In genomic region chr2:18380316-18380715, GRCh38 we compare ENCODE assay signal across 22 cellular contexts.
DNase-seq lines count a peak whose midpoint lies in the region; ATAC-seq, FAIRE-seq and TF ChIP-seq lines count a peak whose summit lies in the region.
"Had no signal": no experiment of that assay in that cellular context is flagged by ENCODE, and none has a peak within 500 bp of the region (broad histone marks: within the 10 kb centered on the region; RNA-seq: fewer than 3 reads in every experiment).

No MANE protein-coding gene starts in this region.

- ATAC-seq in HepG2, result no peak
- no peak for ATAC-seq in right lobe of liver
- ATAC-seq in lung (ENCODE audit: insufficient read depth, low FRiP score), result peak; percentile 28
- ATAC-seq in omental fat pad (ENCODE audit: low FRiP score), result no peak
- ATAC-seq: PC-3 had no signal

- DNase-seq in HepG2 (ENCODE audit: low spot score) (no peak), right lobe of liver (no peak), fibroblast of gingiva (ENCODE audit: low read depth) (peak; percentile 36), lung (ENCODE audit: low spot score) (no peak), NCI-H446 treated with DMSO at 0.1 percent for 48 hours (lab: John Stamatoyannopoulos, UW) (no peak), omental fat pad (ENCODE audit: low spot score) (no peak)
- DNase-seq in CD4-positive, alpha-beta memory T cell, result no peak
- DNase-seq: 8988T; CD4-positive, CD25-positive, alpha-beta regulatory T cell; H7; KBM-7; NCI-H1092 treated with DMSO at 0.1 percent for 48 hours; NCI-H1436; NCI-H187 treated with DMSO at 0.1 percent for 48 hours; NCI-H2171 treated with DMSO at 0.1 percent for 48 hours; NCI-H345; NCI-H748 treated with DMSO at 0.1 percent for 48 hours; PC-3; SK-N-SH had no signal

- H3K27ac Mint-ChIP-seq in CD4-positive, alpha-beta memory T cell, result no peak overlapping the region
- H3K27ac Mint-ChIP-seq: CD4-positive, CD25-positive, alpha-beta regulatory T cell had no signal

- no peak for FAIRE-seq in HepG2 (lab: Jason Lieb, UNC)
- FAIRE-seq: D721Med, GM18507 had no signal

- TF ChIP-seq CTCF in HepG2 (CRISPR knock-in tag; IDR thresholded peaks at IDR 0.05), result no peak
- no peak for TF ChIP-seq CTCF in right lobe of liver (IDR thresholded peaks at IDR 0.05)
- TF ChIP-seq CTCF in lung (IDR thresholded peaks at IDR 0.05; ENCODE audit: control extremely low read depth, extremely low read depth), result no peak
- no peak for TF ChIP-seq CTCF in omental fat pad (IDR thresholded peaks at IDR 0.05)

- H3K79me2 ChIP-seq in HepG2 (ENCODE audit: insufficient read depth, low read length), result no peaks in the 10 kb centered on the region

- POLR2A ChIA-PET in HepG2 (lab: Yijun Ruan, JAX), result no interaction called here
- POLR2A ChIA-PET in CD4-positive, alpha-beta memory T cell (lab: Charles Lee; ENCODE audit: partially characterized antibody), result no interaction called here

- H3K4me3 Mint-ChIP-seq in CD4-positive, alpha-beta memory T cell, result no peak overlapping the region
- H3K4me3 Mint-ChIP-seq: CD4-positive, CD25-positive, alpha-beta regulatory T cell had no signal

- peaks cover 10 to 18% of the 10 kb centered on the region in 2 donors for H3K27me3 Mint-ChIP-seq in CD4-positive, alpha-beta memory T cell

- H3K27me3 ChIP-seq in HepG2 (ENCODE audit: control insufficient read depth in 1 of 2, insufficient read depth in 2 of 2, low read length in 2 of 2), result no peaks in the 10 kb centered on the region
- H3K27me3 ChIP-seq in right lobe of liver, result peaks cover 0 to 11% of the 10 kb centered on the region in 2 donors
- H3K27me3 ChIP-seq in lung (ENCODE audit: control insufficient read depth, insufficient read depth), result no peaks in the 10 kb centered on the region
- no peaks in the 10 kb centered on the region for H3K27me3 ChIP-seq in CD4-positive, alpha-beta memory T cell (ENCODE audit: insufficient read depth, low read length)
- H3K27me3 ChIP-seq: BLaER1 had no signal

- no TSS peak for BruUV-seq in HepG2 (replicated peaks; lab: Mats Ljungman, UMichigan)

- no peak overlapping the region for H3K4me2 ChIP-seq in HepG2 (ENCODE audit: low read depth, low read length)
- H3K4me2 ChIP-seq: BLaER1, SK-N-SH had no signal

- no peaks in the 10 kb centered on the region for H3K36me3 Mint-ChIP-seq in CD4-positive, alpha-beta memory T cell
- H3K36me3 Mint-ChIP-seq: CD4-positive, CD25-positive, alpha-beta regulatory T cell had no signal

- H3K4me1 Mint-ChIP-seq in CD4-positive, alpha-beta memory T cell, result no peaks in the 10 kb centered on the region
- H3K4me1 Mint-ChIP-seq: CD4-positive, CD25-positive, alpha-beta regulatory T cell had no signal

- H4K20me1 ChIP-seq in HepG2 (ENCODE audit: insufficient read depth, low read length), result no peaks in the 10 kb centered on the region
- H4K20me1 ChIP-seq: BLaER1 had no signal

- intact Hi-C loops in HepG2 (cut with micrococcal nuclease; ENCODE audit: unreplicated experiment), result loop anchor here (5.0 kb wide), 1 partner anchor 797 kb away; no protein-coding TSS in a partner anchor
- intact Hi-C loops in right lobe of liver (cut with DNase I), result no loop called here
- intact Hi-C loops in CD4-positive, alpha-beta memory T cell (cut with micrococcal nuclease), result no loop called here

- no peak overlapping the region for H3K9ac ChIP-seq in HepG2 (ENCODE audit: insufficient read depth, low read depth, low read length)
- H3K9ac ChIP-seq: BLaER1, SK-N-SH had no signal

- H3K36me3 ChIP-seq in HepG2 (replicated peaks in 1 of 2; ENCODE audit: control insufficient read depth in 1 of 2, insufficient read depth in 2 of 2, low read length in 2 of 2) (no peaks in the 10 kb centered on the region), right lobe of liver (no peaks in the 10 kb centered on the region), lung (ENCODE audit: control insufficient read depth in 2 of 2, insufficient read depth in 2 of 2, low read length in 2 of 2) (no peaks in the 10 kb centered on the region)
- H3K36me3 ChIP-seq in CD4-positive, alpha-beta memory T cell (ENCODE audit: insufficient read depth, low read length), result no peaks in the 10 kb centered on the region
- H3K36me3 ChIP-seq: BLaER1 had no signal

- CTCF ChIA-PET in HepG2 (lab: Yijun Ruan, JAX; ENCODE audit: low intra/inter-chr PET ratio, low total read pairs), result no interaction called here
- CTCF ChIA-PET in CD4-positive, alpha-beta memory T cell (lab: Charles Lee; ENCODE audit: partially characterized antibody), result interaction anchor here (7.0 kb wide), 1 partner anchor 10 kb away, joined by 69 read pairs; no protein-coding TSS in a partner anchor

- H3K4me3 ChIP-seq in HepG2 (replicated peaks in 1 of 3; ENCODE audit: insufficient read depth in 1 of 3, low read depth in 2 of 3, low read length in 3 of 3), result no peak overlapping the region
- H3K4me3 ChIP-seq in right lobe of liver, result no peak overlapping the region
- H3K4me3 ChIP-seq in lung, result no peak overlapping the region
- no peak overlapping the region for H3K4me3 ChIP-seq in CD4-positive, alpha-beta memory T cell (ENCODE audit: low read length in 2 of 2)
- H3K4me3 ChIP-seq: BLaER1 had no signal

- in situ Hi-C loops in HepG2 (cut with HindIII; ENCODE audit: extremely low pct_ligation_motif_present, low pct_unique_long_range_greater_than_20kb), result no loop called here

- H3K27ac ChIP-seq in HepG2 (ENCODE audit: extremely low read length, insufficient read depth, low read length) (no peak overlapping the region), right lobe of liver (no peak overlapping the region), lung (ENCODE audit: low read depth in 1 of 2, low read length in 1 of 2) (no peak overlapping the region)
- no peak overlapping the region for H3K27ac ChIP-seq in CD4-positive, alpha-beta memory T cell (ENCODE audit: low read depth, low read length)
- H3K27ac ChIP-seq: BLaER1 had no signal

- no peaks in the 10 kb centered on the region for H3K4me1 ChIP-seq in HepG2 (ENCODE audit: insufficient read depth, low read length)
- H3K4me1 ChIP-seq in right lobe of liver, result no peaks in the 10 kb centered on the region
- peaks cover 0 to 2% of the 10 kb centered on the region in 2 donors for H3K4me1 ChIP-seq in lung (ENCODE audit: control insufficient read depth in 2 of 2, insufficient read depth in 2 of 2, low read length in 2 of 2)
- H3K4me1 ChIP-seq in CD4-positive, alpha-beta memory T cell (ENCODE audit: insufficient read depth, low read length), result no peaks in the 10 kb centered on the region
- H3K4me1 ChIP-seq: BLaER1 had no signal

- no peaks in the 10 kb centered on the region for H3K9me3 Mint-ChIP-seq in CD4-positive, alpha-beta memory T cell

- TF ChIP-seq POLR2A in HepG2 (IDR thresholded peaks at IDR 0.05; ENCODE audit: insufficient read depth in 1 of 2, low read depth in 2 of 2, low read length in 2 of 2), result no peak
- no peak for TF ChIP-seq POLR2A in right lobe of liver (IDR thresholded peaks at IDR 0.05)

- H3K9me3 ChIP-seq in HepG2 (ENCODE audit: low read length) (no peaks in the 10 kb centered on the region), right lobe of liver (no peaks in the 10 kb centered on the region), lung (ENCODE audit: control insufficient read depth in 2 of 2, insufficient read depth in 1 of 2, low read length in 1 of 2) (no peaks in the 10 kb centered on the region)
- no peaks in the 10 kb centered on the region for H3K9me3 ChIP-seq in CD4-positive, alpha-beta memory T cell (ENCODE audit: control insufficient read depth in 1 of 2, low read length in 2 of 2)
- H3K9me3 ChIP-seq: BLaER1, SK-N-SH had no signal

- TF ChIP-seq RAD21 in HepG2 (CRISPR knock-in tag; IDR thresholded peaks at IDR 0.05), result no peak

- 3% methylated on average over 3 of the region's 3 CpGs for WGBS in HepG2 (ENCODE audit: low lambda C conversion rate)
- 29% methylated on average over 3 of the region's 3 CpGs for WGBS in right lobe of liver (ENCODE audit: insufficient coverage, low coverage, low lambda C conversion rate, missing lambda C conversion rate)
- 57 to 58% methylated on average over 3 of the region's 3 CpGs for WGBS in lung, 2 donors

- no peak for TF ChIP-seq EP300 in HepG2 (IDR thresholded peaks at IDR 0.05; ENCODE audit: low read depth in 2 of 2, low read length in 2 of 2)
- no peak for TF ChIP-seq EP300 in HepG2 (CRISPR knock-in tag; IDR thresholded peaks at IDR 0.05; ENCODE audit: borderline replicate concordance)

- no peak overlapping the region for H2AFZ ChIP-seq in HepG2 (ENCODE audit: low read length)

TF ChIP-seq in HepG2, 621 proteins besides CTCF, POLR2A, EP300 and RAD21:
- TF ChIP-seq CEBPB (IDR thresholded peaks at IDR 0.05; ENCODE audit: borderline replicate concordance, low read depth, low read length), result 0 out of 2 replicates have a peak, but pooled peaks have one; percentile 10
- TF ChIP-seq, protein P1, sequence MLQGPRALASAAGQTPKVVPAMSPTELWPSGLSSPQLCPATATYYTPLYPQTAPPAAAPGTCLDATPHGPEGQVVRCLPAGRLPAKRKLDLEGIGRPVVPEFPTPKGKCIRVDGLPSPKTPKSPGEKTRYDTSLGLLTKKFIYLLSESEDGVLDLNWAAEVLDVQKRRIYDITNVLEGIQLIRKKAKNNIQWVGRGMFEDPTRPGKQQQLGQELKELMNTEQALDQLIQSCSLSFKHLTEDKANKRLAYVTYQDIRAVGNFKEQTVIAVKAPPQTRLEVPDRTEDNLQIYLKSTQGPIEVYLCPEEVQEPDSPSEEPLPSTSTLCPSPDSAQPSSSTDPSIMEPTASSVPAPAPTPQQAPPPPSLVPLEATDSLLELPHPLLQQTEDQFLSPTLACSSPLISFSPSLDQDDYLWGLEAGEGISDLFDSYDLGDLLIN (CRISPR knock-in tag; IDR thresholded peaks at IDR 0.05; ENCODE audit: borderline replicate concordance), result no peak
